ENCODE assay signal across 8 cellular contexts in genomic region chr12:4164591-4165558, GRCh38.
A peak's percentile ranks its signal among the peaks of the same experiment; 100 is the strongest.
DNase-seq lines count a peak whose midpoint lies in the region; ATAC-seq and TF ChIP-seq lines count a peak whose summit lies in the region.

No MANE protein-coding gene starts in this region.

- H3K4me1 Mint-ChIP-seq in mesothelial cell of epicardium, result peaks cover 15% of the 10 kb centered on the region

- H3K27me3 Mint-ChIP-seq in mesothelial cell of epicardium (ENCODE audit: low read depth), result no peaks in the 10 kb centered on the region

- H3K27ac Mint-ChIP-seq in mesothelial cell of epicardium, result peak overlapping the region; percentile 97

- H3K36me3 Mint-ChIP-seq in mesothelial cell of epicardium, result no peaks in the 10 kb centered on the region

- peak overlapping the region; percentile 65 for H3K4me3 Mint-ChIP-seq in mesothelial cell of epicardium

- ATAC-seq in HG03039 (IDR thresholded peaks at IDR 0.05; ENCODE audit: unreplicated experiment) (peak; percentile 51), HG03025 (IDR thresholded peaks at IDR 0.05; ENCODE audit: low FRiP score, unreplicated experiment) (no peak)

- peaks cover 12% of the 10 kb centered on the region for H3K9me3 Mint-ChIP-seq in mesothelial cell of epicardium

- DNase-seq in GM12864 (ENCODE audit: low read depth) (no peak), mesothelial cell of epicardium (ENCODE audit: low spot score in 2 of 2, unreplicated experiment in 2 of 2) (peak; percentile 61 to 81), SHP77 treated with DMSO at 0.1 percent for 48 hours (lab: John Stamatoyannopoulos, UW) (no peak)
- peak; percentile 44 to 51 for DNase-seq in activated CD4-positive, alpha-beta T cell treated with anti-CD3 and anti-CD28 coated beads, Interleukin-2, amount 50 U/mL, for 24 hours (ENCODE audit: low read depth in 1 of 2, low spot score in 1 of 2)
- DNase-seq in effector CD8-positive, alpha-beta T cell (lab: John Stamatoyannopoulos, UW), result peak; percentile 35
- DNase-seq in stimulated activated CD8-positive, alpha-beta memory T cell treated with anti-CD3 and anti-CD28 coated beads, Interleukin-7, amount 100 ng/mL, for 4 hours (ENCODE audit: low read depth in 2 of 2), result peak; percentile 38 to 52

- no peak for TF ChIP-seq CTCF in GM12864 (IDR thresholded peaks at IDR 0.05; ENCODE audit: low read depth, low read length, missing control alignments)
- no peak for TF ChIP-seq CTCF in mesothelial cell of epicardium (IDR thresholded peaks at IDR 0.05; ENCODE audit: unreplicated experiment)

- H3K4me3 ChIP-seq in GM12864 (ENCODE audit: low read depth, low read length), result peak overlapping the region; percentile 58

Comparison
In these comparisons a context has a peak if more than half of its experiments do, and no peak if none do; other contexts are left out.
1. DNase-seq: peak in activated CD4-positive, alpha-beta T cell treated with anti-CD3 and anti-CD28 coated beads, Interleukin-2, amount 50 U/mL, for 24 hours (2 of 2), effector CD8-positive, alpha-beta T cell (single experiment), mesothelial cell of epicardium (2 of 2) and stimulated activated CD8-positive, alpha-beta memory T cell treated with anti-CD3 and anti-CD28 coated beads, Interleukin-7, amount 100 ng/mL, for 4 hours (2 of 2); none in GM12864 (single experiment) and SHP77 treated with DMSO at 0.1 percent for 48 hours (single experiment).